ENCODE assay signal across 1 cellular context in genomic region chr1:45304311-45305081, GRCh38.
TF ChIP-seq lines count a peak whose summit lies in the region.

No MANE protein-coding gene starts in this region.

TF ChIP-seq in SK-N-SH treated with all-trans-retinoic acid at 6 μM for 48 hours, 23 proteins besides CTCF, POLR2A, EP300 and RAD21 (continued from another document):
- no peak for TF ChIP-seq POU6F1 (CRISPR knock-in tag; IDR thresholded peaks at IDR 0.05; ENCODE audit: borderline replicate concordance, low read depth)
- no peak for TF ChIP-seq TOX (CRISPR knock-in tag; IDR thresholded peaks at IDR 0.05; ENCODE audit: borderline replicate concordance)
- no peak for TF ChIP-seq TSHZ2 (CRISPR knock-in tag; IDR thresholded peaks at IDR 0.05)
- no peak for TF ChIP-seq ESRRG (CRISPR knock-in tag; IDR thresholded peaks at IDR 0.05)
